In the genomic region with DNA sequence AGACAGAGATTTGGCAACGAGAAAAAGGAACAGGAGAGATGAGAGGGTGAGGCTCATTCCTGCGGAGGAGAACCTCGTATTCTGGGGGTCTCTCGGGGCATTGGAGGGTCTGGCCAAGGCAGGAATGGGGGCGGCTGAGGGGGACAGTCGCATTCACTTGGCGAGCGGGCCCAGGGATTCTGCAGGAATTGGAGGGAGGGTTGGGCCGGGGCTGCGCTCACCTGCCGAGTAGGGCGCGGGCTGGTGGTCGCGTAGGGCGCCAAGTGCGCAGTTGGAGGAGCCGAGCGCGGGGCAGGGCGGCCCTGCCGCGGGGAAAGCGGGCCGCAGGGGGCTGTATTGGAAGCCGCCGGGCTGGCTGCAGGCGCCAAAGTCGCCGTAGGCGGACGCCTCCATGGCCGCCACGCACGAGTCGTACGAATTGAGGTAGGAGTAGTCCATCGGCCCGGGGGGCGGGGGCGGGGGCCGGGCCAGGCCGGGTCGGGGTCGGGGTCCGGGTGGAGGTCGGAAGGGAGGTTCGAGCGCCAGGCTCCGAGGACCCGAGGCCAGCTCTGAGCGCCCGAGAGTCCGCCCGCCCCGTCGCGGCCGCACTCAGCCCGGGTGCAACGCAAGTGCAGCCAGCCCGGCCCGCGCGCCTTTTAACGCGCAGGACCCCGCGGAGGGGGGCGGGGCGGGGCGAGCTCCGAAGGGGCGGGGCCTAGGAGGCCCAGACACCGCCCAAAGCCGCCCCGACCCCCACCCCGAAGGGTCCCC, we compare ENCODE assay signal across 12 cellular contexts. TPM values are rescaled to one million over a fixed set of nuclear protein-coding genes. Genes with fewer than 3 reads are reported as not detected.
A peak's percentile ranks its signal among the peaks of the same experiment; 100 is the strongest.
DNase-seq lines count a peak whose midpoint lies in the region; ATAC-seq and TF ChIP-seq lines count a peak whose summit lies in the region.
"Had no signal": no experiment of that assay in that cellular context is flagged by ENCODE, and none has a peak within 500 bp of the region (broad histone marks: within the 10 kb centered on the region; RNA-seq: fewer than 3 reads in every experiment).

PHOX2A (minus strand) TSS at position 610 of the 750 bp plus-strand sequence; CDS start at position 438, 172 bp downstream.

- peaks cover 19 to 22% of the 10 kb centered on the region in 2 donors for H3K4me1 Mint-ChIP-seq in effector memory CD8-positive, alpha-beta T cell (ENCODE audit: low read depth in 2 of 2)
- H3K4me1 Mint-ChIP-seq in nephron: peaks cover 18% of the 10 kb centered on the region

- DNase-seq in AG08396 (ENCODE audit: low spot score): peak; percentile 15
- no peak for DNase-seq in H7
- DNase-seq in effector memory CD8-positive, alpha-beta T cell: no peak
- DNase-seq in mesenteric fat pad (ENCODE audit: low spot score): no peak
- DNase-seq in 8988T: no peak
- DNase-seq in activated effector memory CD4-positive, alpha-beta T cell treated with anti-CD3 and anti-CD28 coated beads, Interleukin-2, amount 50 U/mL, for 16 hours: no peak
- DNase-seq: DMS153, NCI-H187 treated with DMSO at 0.1 percent for 48 hours had no signal

- peak within 1 kb of the TSS; percentile 61 for H3K4me3 ChIP-seq in H7 (ENCODE audit: insufficient read depth, low read depth, low read length)

- peak within 1 kb of the TSS; percentile 39 to 44 for H3K4me3 Mint-ChIP-seq in effector memory CD8-positive, alpha-beta T cell
- peak within 1 kb of the TSS; percentile 76 to 79 (median 77) for H3K4me3 Mint-ChIP-seq in nephron

- no peaks in the 10 kb centered on the region for H3K36me3 ChIP-seq in H7 (replicated peaks; ENCODE audit: control insufficient read depth, insufficient read depth, low read length)

- H3K27ac Mint-ChIP-seq in effector memory CD8-positive, alpha-beta T cell: no peak within 1 kb of the TSS
- H3K27ac Mint-ChIP-seq in nephron: peak within 1 kb of the TSS in 1 of 3 experiments; percentile 2

- H3K27me3 ChIP-seq in H7 (ENCODE audit: control insufficient read depth, insufficient read depth, low read length): peaks cover 87% of the 10 kb centered on the region

- no peak for ATAC-seq in effector memory CD8-positive, alpha-beta T cell (replicated peaks)
- no peak for ATAC-seq in HG03280 (IDR thresholded peaks at IDR 0.05; ENCODE audit: unreplicated experiment)

- H3K36me3 Mint-ChIP-seq in effector memory CD8-positive, alpha-beta T cell (ENCODE audit: insufficient read depth): peaks cover 6% of the 10 kb centered on the region
- peaks cover 2% of the 10 kb centered on the region for H3K36me3 Mint-ChIP-seq in nephron (ENCODE audit: low read depth)

- no peak for TF ChIP-seq CTCF in nephron (IDR thresholded peaks at IDR 0.05; ENCODE audit: unreplicated experiment in 3 of 3)

- H3K27me3 Mint-ChIP-seq in effector memory CD8-positive, alpha-beta T cell: peaks cover 48 to 50% of the 10 kb centered on the region in 2 donors
- peaks cover 46% of the 10 kb centered on the region for H3K27me3 Mint-ChIP-seq in nephron (ENCODE audit: low read depth)

- no peaks in the 10 kb centered on the region for H3K9me3 Mint-ChIP-seq in effector memory CD8-positive, alpha-beta T cell
- peaks cover 4% of the 10 kb centered on the region for H3K9me3 Mint-ChIP-seq in nephron

RNA-seq across cellular contexts. Expression of gene PHOX2A, which starts in this region (rescaled TPM):
- 2.5 and 2.8 TPM in 2 replicates for total RNA-seq in H7 (2014; rRNA removed; shearing (Covaris generic))
- not detected for total RNA-seq in mesenteric fat pad
- total RNA-seq: epithelial cell of proximal tubule, renal cortical epithelial cell had no signal
